In the genomic region with DNA sequence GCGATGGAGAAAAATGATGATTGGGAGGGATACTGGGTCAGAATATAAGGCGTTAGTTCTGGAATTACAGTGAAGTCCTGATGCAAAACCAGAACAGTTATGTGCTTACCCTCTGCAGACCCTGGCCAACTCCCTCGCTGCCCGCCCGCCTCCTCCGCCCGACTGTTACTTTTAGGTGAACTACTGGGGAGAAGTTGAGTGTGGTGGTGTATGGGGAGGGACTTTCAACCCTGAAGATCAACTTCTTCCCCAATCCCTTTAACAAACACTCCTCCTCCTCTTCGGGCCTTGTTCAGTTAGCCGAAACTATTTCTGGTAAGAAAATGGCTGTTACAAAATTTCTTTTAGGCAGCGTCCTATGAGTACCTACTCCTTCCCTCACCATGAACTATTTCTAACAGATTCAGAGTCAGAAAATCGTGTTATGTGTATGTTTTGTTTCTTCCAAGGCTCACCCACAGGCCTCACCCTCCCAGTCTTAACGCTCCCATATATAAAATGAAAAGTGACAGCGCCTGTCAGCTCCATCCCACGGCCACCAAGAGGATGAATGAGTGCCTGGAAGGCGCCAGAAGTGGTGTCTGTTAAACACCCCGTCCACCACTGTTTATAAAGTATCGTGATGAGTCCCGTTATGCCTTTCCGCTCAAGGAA, we compare ENCODE assay signal across 8 cellular contexts. TPM values are rescaled to one million over a fixed set of nuclear protein-coding genes. Genes with fewer than 3 reads are reported as not detected.
A peak's percentile ranks its signal among the peaks of the same experiment; 100 is the strongest.
DNase-seq lines count a peak whose midpoint lies in the region; ATAC-seq and TF ChIP-seq lines count a peak whose summit lies in the region.

No MANE protein-coding gene starts in this region.

- peaks cover 0 to 2% (median 0%) of the 10 kb centered on the region in 7 donors for H3K9me3 Mint-ChIP-seq in CD4-positive, CD25-positive, alpha-beta regulatory T cell
- H3K9me3 Mint-ChIP-seq in naive thymus-derived CD8-positive, alpha-beta T cell: no peaks in the 10 kb centered on the region

- peak overlapping the region; percentile 80 for H2AFZ ChIP-seq in PC-9

- peak overlapping the region; percentile 78 to 100 (median 99) for H3K27ac Mint-ChIP-seq in CD4-positive, CD25-positive, alpha-beta regulatory T cell
- H3K27ac Mint-ChIP-seq in naive thymus-derived CD8-positive, alpha-beta T cell: peak overlapping the region; percentile 92 to 100 (median 97)

- no peaks in the 10 kb centered on the region for H3K27me3 ChIP-seq in CD4-positive, CD25-positive, alpha-beta regulatory T cell (ENCODE audit: control insufficient read depth, insufficient read depth, low read length)
- no peaks in the 10 kb centered on the region for H3K27me3 ChIP-seq in PC-9 (ENCODE audit: insufficient read depth, low read depth)
- H3K27me3 ChIP-seq in effector memory CD4-positive, alpha-beta T cell (replicated peaks; ENCODE audit: control insufficient read depth, insufficient read depth, low read length, poor library complexity, severe bottlenecking): no peaks in the 10 kb centered on the region

- peaks cover 56% of the 10 kb centered on the region for H3K4me1 ChIP-seq in CD4-positive, CD25-positive, alpha-beta regulatory T cell (ENCODE audit: control insufficient read depth, insufficient read depth, low read length, poor library complexity, severe bottlenecking)
- H3K4me1 ChIP-seq in PC-9 (replicated peaks; ENCODE audit: insufficient read depth): peaks cover 8% of the 10 kb centered on the region
- H3K4me1 ChIP-seq in effector memory CD4-positive, alpha-beta T cell (ENCODE audit: control insufficient read depth, insufficient read depth, low read length, poor library complexity, severe bottlenecking): peaks cover 27% of the 10 kb centered on the region

- H3K36me3 Mint-ChIP-seq in CD4-positive, CD25-positive, alpha-beta regulatory T cell: peaks cover 5% of the 10 kb centered on the region
- H3K36me3 Mint-ChIP-seq in naive thymus-derived CD8-positive, alpha-beta T cell: peaks cover 0 to 8% (median 0%) of the 10 kb centered on the region in 3 donors

- CTCF ChIA-PET in PC-9 (lab: Charles Lee): no interaction called here

- H3K36me3 ChIP-seq in CD4-positive, CD25-positive, alpha-beta regulatory T cell (ENCODE audit: control insufficient read depth, insufficient read depth, low read length): no peaks in the 10 kb centered on the region
- H3K36me3 ChIP-seq in PC-9 (ENCODE audit: low read depth): no peaks in the 10 kb centered on the region
- H3K36me3 ChIP-seq in effector memory CD4-positive, alpha-beta T cell (ENCODE audit: control insufficient read depth, insufficient read depth, low read length): no peaks in the 10 kb centered on the region

- DNase-seq in CD4-positive, CD25-positive, alpha-beta regulatory T cell: no peak
- DNase-seq in PC-9 (no peak), NCI-H1694 (lab: John Stamatoyannopoulos, UW) (no peak)
- peak in 1 of 3 donors; percentile 1 for DNase-seq in effector memory CD4-positive, alpha-beta T cell
- no peak for DNase-seq in naive thymus-derived CD8-positive, alpha-beta T cell
- DNase-seq in activated CD4-positive, alpha-beta T cell treated with anti-CD3 and anti-CD28 coated beads, Interleukin-2, amount 50 U/mL, for 1 hour: no peak

- peaks cover 4% of the 10 kb centered on the region for H3K27me3 Mint-ChIP-seq in CD4-positive, CD25-positive, alpha-beta regulatory T cell
- no peaks in the 10 kb centered on the region for H3K27me3 Mint-ChIP-seq in naive thymus-derived CD8-positive, alpha-beta T cell

- H3K9me3 ChIP-seq in CD4-positive, CD25-positive, alpha-beta regulatory T cell (ENCODE audit: control insufficient read depth in 2 of 2, low read length in 2 of 2): no peaks in the 10 kb centered on the region
- H3K9me3 ChIP-seq in PC-9 (ENCODE audit: insufficient read depth, low read depth): no peaks in the 10 kb centered on the region
- H3K9me3 ChIP-seq in effector memory CD4-positive, alpha-beta T cell (ENCODE audit: control insufficient read depth, low read length): no peaks in the 10 kb centered on the region

- peak overlapping the region; percentile 94 to 100 (median 100) for H3K4me3 Mint-ChIP-seq in CD4-positive, CD25-positive, alpha-beta regulatory T cell
- H3K4me3 Mint-ChIP-seq in naive thymus-derived CD8-positive, alpha-beta T cell: peak overlapping the region; percentile 88 to 100 (median 98)

- peak overlapping the region; percentile 99 for H3K27ac ChIP-seq in CD4-positive, CD25-positive, alpha-beta regulatory T cell (ENCODE audit: insufficient read depth, low read length, poor library complexity, severe bottlenecking)
- H3K27ac ChIP-seq in PC-9: no peak overlapping the region
- H3K27ac ChIP-seq in effector memory CD4-positive, alpha-beta T cell (ENCODE audit: insufficient read depth, low read length, poor library complexity, severe bottlenecking): peak overlapping the region; percentile 100

- POLR2A ChIA-PET in PC-9 (lab: Charles Lee; ENCODE audit: unreplicated experiment): interaction anchor here (0.7 kb wide), 1 partner anchor 37 kb away, joined by 4 read pairs; no protein-coding TSS in a partner anchor
- POLR2A ChIA-PET in naive thymus-derived CD8-positive, alpha-beta T cell (lab: Charles Lee): interaction anchor here (1.3 to 4.9 kb wide), 11 partner anchors 8 to 328 kb away, joined by 3 to 71 read pairs (median 13); a partner anchor contains a TSS

- peak overlapping the region; percentile 86 for H3K4me2 ChIP-seq in PC-9

- BruUV-seq in PC-9 (replicated peaks; lab: Mats Ljungman, UMichigan): TSS peak; percentile 32

- ATAC-seq in CD4-positive, CD25-positive, alpha-beta regulatory T cell (ENCODE audit: low read depth in 2 of 2): no peak
- ATAC-seq in GM21717 (IDR thresholded peaks at IDR 0.05; ENCODE audit: unreplicated experiment): peak; percentile 1
- no peak for ATAC-seq in naive thymus-derived CD8-positive, alpha-beta T cell
- ATAC-seq in HG02840 (IDR thresholded peaks at IDR 0.05; ENCODE audit: low FRiP score, unreplicated experiment): no peak

- H3K4me3 ChIP-seq in CD4-positive, CD25-positive, alpha-beta regulatory T cell (ENCODE audit: low read depth, low read length): peak overlapping the region; percentile 96
- peak overlapping the region; percentile 94 for H3K4me3 ChIP-seq in PC-9
- peak overlapping the region; percentile 99 for H3K4me3 ChIP-seq in effector memory CD4-positive, alpha-beta T cell (ENCODE audit: insufficient read depth, low read depth, low read length, poor library complexity, severe bottlenecking)

- H3K79me2 ChIP-seq in PC-9 (ENCODE audit: low read depth): peaks cover 33% of the 10 kb centered on the region

- no peaks in the 10 kb centered on the region for H4K20me1 ChIP-seq in PC-9 (ENCODE audit: insufficient read depth)

- intact Hi-C loops in PC-9 (cut with micrococcal nuclease; ENCODE audit: unreplicated experiment): loop anchor here (5.0 kb wide), 1 partner anchor 164 kb away; no protein-coding TSS in a partner anchor

- no peaks in the 10 kb centered on the region; the same call in 1 of the 2 replicates for H3K9me2 ChIP-seq in PC-9 (ENCODE audit: insufficient read depth)

- peaks cover 41 to 60% (median 51%) of the 10 kb centered on the region in 4 donors for H3K4me1 Mint-ChIP-seq in CD4-positive, CD25-positive, alpha-beta regulatory T cell
- H3K4me1 Mint-ChIP-seq in naive thymus-derived CD8-positive, alpha-beta T cell: peaks cover 32 to 61% (median 54%) of the 10 kb centered on the region in 4 donors

- peaks cover 9% of the 10 kb centered on the region for H3F3A ChIP-seq in PC-9 (ENCODE audit: insufficient read depth, low read depth)

- TF ChIP-seq CTCF in PC-9 (conservative IDR thresholded peaks at IDR 0.05): no peak

RNA-seq across cellular contexts. Expression of a gene that starts 1.3 kb away (rescaled TPM):
- 59.9 TPM for total RNA-seq in CD4-positive, CD25-positive, alpha-beta regulatory T cell
- 10 to 100 TPM; 16.0 to 20.2 (median 17.4) TPM for polyA plus RNA-seq in CD4-positive, CD25-positive, alpha-beta regulatory T cell
- 6.2 and 9.0 TPM in 2 replicates for total RNA-seq in PC-9 (2021)
- total RNA-seq in naive thymus-derived CD8-positive, alpha-beta T cell: 10 to 100 TPM; 29.9 to 31.6 TPM
- polyA plus RNA-seq in naive thymus-derived CD8-positive, alpha-beta T cell: 10 to 100 TPM; 14.7 to 24.1 (median 19.3) TPM
